ENCODE assay signal across 9 cellular contexts in genomic region chr4:20254517-20255250, GRCh38. TPM values are rescaled to one million over a fixed set of nuclear protein-coding genes. Genes with fewer than 3 reads are reported as not detected.
DNase-seq lines count a peak whose midpoint lies in the region; ATAC-seq and TF ChIP-seq lines count a peak whose summit lies in the region.
"Had no signal": no experiment of that assay in that cellular context is flagged by ENCODE, and none has a peak within 500 bp of the region (broad histone marks: within the 10 kb centered on the region; RNA-seq: fewer than 3 reads in every experiment).

No MANE protein-coding gene starts in this region.

- no peak overlapping the region for H3K4me3 Mint-ChIP-seq in immature natural killer cell

- peak overlapping the region; percentile 53 for H3K9ac ChIP-seq in HUES64 (ENCODE audit: low read depth, low read length)

- no peak for TF ChIP-seq CTCF in AG04450 (IDR thresholded peaks at IDR 0.05; ENCODE audit: low read depth, low read length)
- TF ChIP-seq CTCF in epithelial cell of proximal tubule (conservative IDR thresholded peaks at IDR 0.05; ENCODE audit: low read depth, low read length) = no peak

- H3K27me3 ChIP-seq in AG04450 (ENCODE audit: control insufficient read depth, insufficient read depth, low read length) = no peaks in the 10 kb centered on the region
- H3K27me3 ChIP-seq in HUES64 (ENCODE audit: insufficient read depth, low read length) = peaks cover 80% of the 10 kb centered on the region
- H3K27me3 ChIP-seq in muscle layer of duodenum (ENCODE audit: low read depth, low read length) = peaks cover 19% of the 10 kb centered on the region

- under 1% methylated on average over 72 of the region's 72 CpGs for WGBS in HUES64

- no peak overlapping the region for H3K27ac Mint-ChIP-seq in immature natural killer cell

- peaks cover 3% of the 10 kb centered on the region; the same call in 1 of the 2 replicates for H3K36me3 ChIP-seq in HUES64 (ENCODE audit: insufficient read depth, low read length)
- H3K36me3 ChIP-seq in muscle layer of duodenum (ENCODE audit: control insufficient read depth in 1 of 2, insufficient read depth in 2 of 2, low read length in 2 of 2) = no peaks in the 10 kb centered on the region

- no peak for DNase-seq in AG04450 (ENCODE audit: low read depth, low spot score)
- no peak for DNase-seq in epithelial cell of proximal tubule (ENCODE audit: low read depth)
- DNase-seq in HUDEP-2 (lab: John Stamatoyannopoulos, UW; ENCODE audit: unreplicated experiment in 76 of 76) = no peak
- DNase-seq in SW 1271 (lab: John Stamatoyannopoulos, UW) = no peak
- DNase-seq in immature natural killer cell = no peak
- DNase-seq: NK-92 treated with Interleukin-12 subunit alpha and Interleukin-12 subunit beta, amount 100 ng/mL, for 24 hours had no signal

- CTCF ChIA-PET in AG04450 (lab: Charles Lee) = no interaction called here

- ATAC-seq in GM21528 (IDR thresholded peaks at IDR 0.05; ENCODE audit: low FRiP score, unreplicated experiment) = no peak

- H3K9me3 ChIP-seq in AG04450 (ENCODE audit: control insufficient read depth, insufficient read depth, low read length) (no peaks in the 10 kb centered on the region), HUES64 (ENCODE audit: insufficient read depth, low read depth, low read length) (no peaks in the 10 kb centered on the region), muscle layer of duodenum (ENCODE audit: control insufficient read depth in 1 of 2, low read length in 2 of 2) (no peaks in the 10 kb centered on the region)

- H3K4me1 ChIP-seq in HUES64 (ENCODE audit: insufficient read depth, low read length) (peaks cover 40% of the 10 kb centered on the region), muscle layer of duodenum (ENCODE audit: control insufficient read depth in 1 of 2, insufficient read depth in 2 of 2, low read length in 2 of 2) (peaks cover 0 to 42% of the 10 kb centered on the region in 2 donors)

- POLR2A ChIA-PET in AG04450 (lab: Yijun Ruan, JAX) = interaction anchor here (0.7 kb wide), 1 partner anchor 445 kb away, joined by 3 read pairs; no protein-coding TSS in a partner anchor

- H3K4me3 ChIP-seq in AG04450 (ENCODE audit: low read depth, low read length) (peak overlapping the region; percentile 80), HUES64 (ENCODE audit: low read length) (peak overlapping the region; percentile 70), epithelial cell of proximal tubule (ENCODE audit: low read depth, low read length) (peak overlapping the region; percentile 65), muscle layer of duodenum (ENCODE audit: low read depth in 1 of 2, low read length in 2 of 2) (peak overlapping the region; percentile 69 to 91)

- H3K36me3 Mint-ChIP-seq in immature natural killer cell = peaks cover 0 to 9% (median 6%) of the 10 kb centered on the region in 3 donors

- H3K27ac ChIP-seq in AG04450 (ENCODE audit: low read depth, low read length) = peak overlapping the region; percentile 25
- H3K27ac ChIP-seq in HUES64 (ENCODE audit: low read depth, low read length) = no peak overlapping the region
- no peak overlapping the region for H3K27ac ChIP-seq in muscle layer of duodenum (ENCODE audit: low read length)

- peaks cover 1 to 5% of the 10 kb centered on the region in 2 donors for H3K4me1 Mint-ChIP-seq in immature natural killer cell

- H3K27me3 Mint-ChIP-seq in immature natural killer cell (ENCODE audit: low read depth in 3 of 3) = peaks cover 6 to 19% (median 12%) of the 10 kb centered on the region in 3 donors

- peaks cover 0 to 33% (median 14%) of the 10 kb centered on the region in 6 donors for H3K9me3 Mint-ChIP-seq in immature natural killer cell

RNA-seq across cellular contexts. Expression of gene SLIT2, which starts 3.0 kb away (rescaled TPM):
- polyA plus RNA-seq in AG04450 (2011; rRNA removed) (15.2 and 16.0 TPM in 2 replicates), immature natural killer cell (not detected)
- polyA minus RNA-seq in AG04450 (2011; rRNA and poly(A)+ RNA removed) = 29.8 and 33.5 TPM in 2 replicates
- 12.5 TPM for polyA plus RNA-seq in HUES64 (2013, experiment 1 of 2)
- 23.1 TPM for polyA plus RNA-seq in HUES64 (2013, experiment 2 of 2)
- 1.4 and 2.5 TPM in 2 replicates for total RNA-seq in epithelial cell of proximal tubule

Comparison
In these comparisons a context has a peak if more than half of its experiments do, and no peak if none do; other contexts are left out.
1. RNA of gene SLIT2, which starts 3.0 kb away (polyA plus RNA-seq): 15.2 to 16.0 TPM in AG04450; not detected in immature natural killer cell; every median in the first group is over 10 times any median in the second.
2. Peak in every context shown above with its lines, with median percentiles within 50 percentile points of each other: H3K4me3 ChIP-seq.